Comparison of ENCODE assay signal across 8 cellular contexts in the genomic region with DNA sequence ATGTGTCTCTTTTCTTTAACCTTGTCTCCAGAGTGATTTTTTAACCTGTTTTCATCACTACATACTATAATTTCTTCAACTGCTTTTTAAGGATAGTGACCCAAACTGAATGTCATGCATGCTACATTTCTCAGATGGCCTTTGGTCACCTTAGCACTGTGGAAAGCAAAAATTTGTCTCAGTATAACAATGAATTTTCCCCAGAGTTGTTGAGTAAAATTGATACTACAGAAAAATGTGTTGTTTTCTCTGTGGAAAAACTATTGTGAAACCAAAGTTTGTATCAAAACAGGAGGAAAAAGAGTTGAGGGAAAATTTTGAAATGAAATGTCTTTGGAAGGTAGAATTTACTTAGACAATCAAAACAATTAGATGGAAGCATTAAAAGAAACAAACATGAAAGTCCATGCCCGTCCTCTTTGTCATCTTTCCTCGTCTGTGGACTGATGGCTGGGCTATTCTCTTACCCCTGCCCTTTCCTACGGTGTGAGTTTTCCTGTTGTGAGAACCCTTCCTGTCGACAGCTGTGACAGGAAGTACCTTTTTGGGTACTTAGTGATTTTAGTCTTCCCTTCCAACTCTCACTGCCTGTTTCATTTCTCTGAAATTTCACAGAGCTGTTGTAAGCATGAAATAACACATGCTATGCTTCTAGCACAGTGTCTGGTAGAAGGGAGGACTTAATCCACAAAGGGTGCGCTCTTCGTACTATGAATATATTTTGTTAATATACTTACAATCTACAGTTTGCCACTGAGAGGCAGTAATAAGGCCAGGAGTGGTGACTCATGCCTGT. TPM values are rescaled to one million over a fixed set of nuclear protein-coding genes. Genes with fewer than 3 reads are reported as not detected.
DNase-seq lines count a peak whose midpoint lies in the region; ATAC-seq and TF ChIP-seq lines count a peak whose summit lies in the region.

No MANE protein-coding gene starts in this region.

- CTCF ChIA-PET in activated CD4-positive, alpha-beta T cell treated with anti-CD3 and anti-CD28 coated beads for 36 hours (lab: Charles Lee) = interaction anchor here (0.6 kb wide), 1 partner anchor 60 kb away, joined by 4 read pairs; no protein-coding TSS in a partner anchor

- peaks cover 34% of the 10 kb centered on the region for H3K36me3 Mint-ChIP-seq in activated CD4-positive, alpha-beta T cell treated with anti-CD3 and anti-CD28 coated beads for 36 hours (ENCODE audit: low read depth)
- H3K36me3 Mint-ChIP-seq in activated naive CD8-positive, alpha-beta T cell = peaks cover 29% of the 10 kb centered on the region

- POLR2A ChIA-PET in activated CD4-positive, alpha-beta T cell treated with anti-CD3 and anti-CD28 coated beads for 36 hours (lab: Charles Lee) = interaction anchor here (0.7 kb wide), 1 partner anchor 81 kb away, joined by 5 read pairs; no protein-coding TSS in a partner anchor

- H3K27ac ChIP-seq in stomach smooth muscle (ENCODE audit: low read length) (peak overlapping the region; percentile 43), ovary (no peak overlapping the region)

- no peaks in the 10 kb centered on the region for H3K9me3 ChIP-seq in stomach smooth muscle (ENCODE audit: control insufficient read depth in 2 of 2, low read length in 2 of 2)
- no peaks in the 10 kb centered on the region for H3K9me3 ChIP-seq in ovary

- H3K4me3 Mint-ChIP-seq in activated CD4-positive, alpha-beta T cell treated with anti-CD3 and anti-CD28 coated beads for 36 hours = no peak overlapping the region
- peak overlapping the region; percentile 27 for H3K4me3 Mint-ChIP-seq in activated naive CD8-positive, alpha-beta T cell

- peaks cover 3% of the 10 kb centered on the region for H3K4me1 ChIP-seq in stomach smooth muscle (ENCODE audit: control insufficient read depth, insufficient read depth, low read length)
- H3K4me1 ChIP-seq in ovary (ENCODE audit: insufficient read depth) = peaks cover 6% of the 10 kb centered on the region

- H3K27ac Mint-ChIP-seq in activated CD4-positive, alpha-beta T cell treated with anti-CD3 and anti-CD28 coated beads for 36 hours = peak overlapping the region; percentile 58
- H3K27ac Mint-ChIP-seq in activated naive CD8-positive, alpha-beta T cell = peak overlapping the region; percentile 70

- H3K4me3 ChIP-seq in stomach smooth muscle (ENCODE audit: low read length in 2 of 2) = peak overlapping the region; percentile 1 to 35
- H3K4me3 ChIP-seq in ovary = no peak overlapping the region

- no peaks in the 10 kb centered on the region for H3K27me3 Mint-ChIP-seq in activated CD4-positive, alpha-beta T cell treated with anti-CD3 and anti-CD28 coated beads for 36 hours
- H3K27me3 Mint-ChIP-seq in activated naive CD8-positive, alpha-beta T cell = no peaks in the 10 kb centered on the region

- H3K9ac ChIP-seq in stomach smooth muscle (ENCODE audit: low read length in 2 of 2) = no peak overlapping the region

- no peak for TF ChIP-seq EP300 in ovary (IDR thresholded peaks at IDR 0.05)

- peaks cover 38% of the 10 kb centered on the region for H3K4me1 Mint-ChIP-seq in activated CD4-positive, alpha-beta T cell treated with anti-CD3 and anti-CD28 coated beads for 36 hours
- peaks cover 18% of the 10 kb centered on the region for H3K4me1 Mint-ChIP-seq in activated naive CD8-positive, alpha-beta T cell (ENCODE audit: low read depth)

- ATAC-seq in activated CD4-positive, alpha-beta T cell treated with anti-CD3 and anti-CD28 coated beads for 36 hours = peak; percentile 62
- ATAC-seq in HG02981 (IDR thresholded peaks at IDR 0.05; ENCODE audit: unreplicated experiment) = peak; percentile 52

- intact Hi-C loops in activated CD4-positive, alpha-beta T cell treated with anti-CD3 and anti-CD28 coated beads for 36 hours (cut with DNase I, micrococcal nuclease) = loop anchor here in 1 of 2 experiments (2.0 to 5.0 kb wide), 2 partner anchors 50 to 98 kb away; partner anchors contain the start of gene LRP2BP
- intact Hi-C loops in ovary (cut with DNase I) = no loop called here

- no peaks in the 10 kb centered on the region for H3K9me3 Mint-ChIP-seq in activated CD4-positive, alpha-beta T cell treated with anti-CD3 and anti-CD28 coated beads for 36 hours (ENCODE audit: low read depth)
- H3K9me3 Mint-ChIP-seq in activated naive CD8-positive, alpha-beta T cell (ENCODE audit: low read depth) = no peaks in the 10 kb centered on the region

- H3K27me3 ChIP-seq in stomach smooth muscle (ENCODE audit: control insufficient read depth in 1 of 2, insufficient read depth in 2 of 2, low read length in 2 of 2) = no peaks in the 10 kb centered on the region
- no peaks in the 10 kb centered on the region for H3K27me3 ChIP-seq in ovary

- TF ChIP-seq POLR2A in ovary (IDR thresholded peaks at IDR 0.05) = no peak

- TF ChIP-seq CTCF in ovary (IDR thresholded peaks at IDR 0.05) = no peak

- no peak for DNase-seq in activated CD4-positive, alpha-beta T cell treated with anti-CD3 and anti-CD28 coated beads for 36 hours
- no peak for DNase-seq in activated CD4-positive, alpha-beta T cell treated with anti-CD3 and anti-CD28 coated beads for 1 hour
- no peak for DNase-seq in stimulated activated CD4-positive, alpha-beta T cell treated with anti-CD3 and anti-CD28 coated beads, Interleukin-2, amount 100 ng/mL, for 48 hours
- DNase-seq in ovary (no peak), NCI-H1694 treated with DMSO at 0.1 percent for 48 hours (lab: John Stamatoyannopoulos, UW) (no peak)

- 41 to 51% (median 41%) methylated on average over 6 of the region's 6 CpGs for WGBS in ovary, 3 donors

- H3K36me3 ChIP-seq in stomach smooth muscle (ENCODE audit: control insufficient read depth in 2 of 2, insufficient read depth in 2 of 2, low read length in 2 of 2) (peaks cover 8 to 11% of the 10 kb centered on the region in 2 donors), ovary (no peaks in the 10 kb centered on the region)

RNA-seq across cellular contexts. Expression of gene LRP2BP, which starts 50.8 kb away (rescaled TPM):
- under 1 TPM; 0.60 to 0.80 TPM for total RNA-seq in activated CD4-positive, alpha-beta T cell treated with anti-CD3 and anti-CD28 coated beads for 36 hours
- 1 to 10 TPM; 2.0 to 5.9 (median 3.7) TPM for total RNA-seq in ovary
- 1 to 10 TPM in 1 of 2 donors, under 1 TPM in 1; 0.77 to 1.6 TPM for polyA plus RNA-seq in ovary

RNA-seq across cellular contexts. Expression of gene ANKRD37, which starts 51.7 kb away (rescaled TPM):
- total RNA-seq in activated CD4-positive, alpha-beta T cell treated with anti-CD3 and anti-CD28 coated beads for 36 hours = 10 to 100 TPM; 20.3 to 24.1 TPM
- 10 to 100 TPM in 6 of 7 donors, 1 to 10 TPM in 1; 9.8 to 72.8 (median 20.1) TPM for total RNA-seq in ovary
- 10 to 100 TPM in 1 of 2 donors, 1 to 10 TPM in 1; 6.3 to 16.2 TPM for polyA plus RNA-seq in ovary
